ENCODE assay signal across 15 cellular contexts in the genomic region with DNA sequence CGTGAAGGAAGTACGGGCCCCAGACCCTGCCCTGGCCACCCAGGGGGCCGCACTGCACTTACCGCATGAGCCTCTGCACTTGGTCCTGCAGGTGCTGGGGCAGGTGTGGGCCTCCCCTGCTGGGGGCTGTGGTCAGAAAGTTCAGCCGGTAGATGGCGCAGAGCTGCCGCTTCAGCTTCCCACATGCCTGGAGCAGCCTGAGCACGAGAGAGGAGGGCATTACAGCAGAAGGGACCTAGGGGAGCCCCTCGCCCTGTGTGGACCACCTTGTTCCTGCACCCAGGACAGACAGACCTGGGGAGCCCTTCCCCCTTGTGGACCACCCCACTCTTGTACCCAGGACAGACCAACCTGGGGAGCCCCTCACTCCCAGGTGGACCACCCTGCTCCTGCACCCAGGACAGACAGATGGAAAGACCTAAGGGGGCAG. TPM values are rescaled to one million over a fixed set of nuclear protein-coding genes. Genes with fewer than 3 reads are reported as not detected.
DNase-seq lines count a peak whose midpoint lies in the region; ATAC-seq and TF ChIP-seq lines count a peak whose summit lies in the region.
"Had no signal": no experiment of that assay in that cellular context is flagged by ENCODE, and none has a peak within 500 bp of the region (broad histone marks: within the 10 kb centered on the region; RNA-seq: fewer than 3 reads in every experiment).

No MANE protein-coding gene starts in this region.

- no peak overlapping the region for H2BK15ac ChIP-seq in H9 (ENCODE audit: low read depth, low read length)

- 0 out of 2 replicates have a peak, but pooled peaks cover 5% of the 10 kb centered on the region for H3F3A ChIP-seq in SU-DHL-6 (ENCODE audit: insufficient read depth)

- H3K9me3 ChIP-seq in H9 (ENCODE audit: control insufficient read depth, low read depth, low read length) (no peaks in the 10 kb centered on the region), SU-DHL-6 (ENCODE audit: insufficient read depth, low read length) (no peaks in the 10 kb centered on the region), mammary epithelial cell (replicated peaks; ENCODE audit: insufficient read depth, low read length) (no peaks in the 10 kb centered on the region)
- no peaks in the 10 kb centered on the region for H3K9me3 ChIP-seq in CD4-positive, alpha-beta T cell (ENCODE audit: control insufficient read depth, low read length)
- H3K9me3 ChIP-seq: esophagus muscularis mucosa, psoas muscle had no signal

- no peaks in the 10 kb centered on the region for H3K23me2 ChIP-seq in H9 (ENCODE audit: insufficient read length, low read depth, low read length, poor library complexity, severe bottlenecking)

- H2BK12ac ChIP-seq in H9 (ENCODE audit: insufficient read length, low read depth, low read length), result no peak overlapping the region

- H2BK5ac ChIP-seq in H9 (ENCODE audit: insufficient read length, low read length), result no peak overlapping the region

- in situ Hi-C loops in mammary epithelial cell (cut with MboI; ENCODE audit: low sequenced_read_pairs in 2 of 2), result no loop called here

- H3K36me3 ChIP-seq in SU-DHL-6 (ENCODE audit: low read length), result no peaks in the 10 kb centered on the region
- no peaks in the 10 kb centered on the region for H3K36me3 ChIP-seq in kidney epithelial cell (ENCODE audit: control insufficient read depth, insufficient read depth, low read length)
- no peaks in the 10 kb centered on the region for H3K36me3 ChIP-seq in mammary epithelial cell (ENCODE audit: insufficient read depth, low read length)

- no peak overlapping the region; a peak in 1 of 7 replicates for H3K27ac Mint-ChIP-seq in H9
- H3K27ac Mint-ChIP-seq in CD4-positive, alpha-beta T cell, result no peak overlapping the region

- no peak overlapping the region for H4K8ac ChIP-seq in H9 (replicated peaks; ENCODE audit: insufficient read length, low read depth, low read length)

- no peak overlapping the region for H3K4me3 ChIP-seq in SU-DHL-6 (ENCODE audit: insufficient read depth, low read length, poor library complexity, severe bottlenecking)
- no peak overlapping the region for H3K4me3 ChIP-seq in kidney epithelial cell (ENCODE audit: low read depth, low read length)
- no peak overlapping the region for H3K4me3 ChIP-seq in mammary epithelial cell (replicated peaks in 1 of 3; ENCODE audit: insufficient read depth in 1 of 3, low read depth in 2 of 3, low read length in 3 of 3)
- H3K4me3 ChIP-seq: esophagus muscularis mucosa, psoas muscle had no signal

- no peaks in the 10 kb centered on the region for H3K9me2 ChIP-seq in SU-DHL-6 (replicated peaks; ENCODE audit: insufficient read depth, low read length)

- no peak overlapping the region for H3K14ac ChIP-seq in H9 (ENCODE audit: insufficient read depth, low read length)

- DNase-seq in COLO668 (lab: John Stamatoyannopoulos, UW; ENCODE audit: unreplicated experiment) (peak; percentile 45), H9 (peak; percentile 85), kidney epithelial cell (ENCODE audit: low read depth) (no peak), mammary epithelial cell (no peak), MV-4-11 (lab: John Stamatoyannopoulos, UW) (no peak), hippocampal formation (lab: John Stamatoyannopoulos, UW) (no peak)
- DNase-seq in CD4-positive, alpha-beta T cell, result no peak
- DNase-seq: activated CD4-positive, alpha-beta T cell treated with anti-CD3 and anti-CD28 coated beads, Interleukin-2, amount 50 U/mL, for 4 hours; activated gamma-delta T cell; C1 segment of cervical spinal cord; psoas muscle; stimulated activated CD4-positive, alpha-beta T cell treated with anti-CD3 and anti-CD28 coated beads, Interleukin-4, amount 100 ng/mL, for 1 hour; stimulated activated naive CD4-positive, alpha-beta T cell had no signal

- no peaks in the 10 kb centered on the region for H3K4me1 ChIP-seq in H9 (ENCODE audit: insufficient read depth, low read length)
- H3K4me1 ChIP-seq in mammary epithelial cell (ENCODE audit: insufficient read depth, low read length), result no peaks in the 10 kb centered on the region
- H3K4me1 ChIP-seq: esophagus muscularis mucosa, psoas muscle had no signal

- H3K79me1 ChIP-seq in H9 (ENCODE audit: insufficient read depth, low read depth, low read length, poor library complexity, severe bottlenecking), result no peaks in the 10 kb centered on the region

- H3K9ac ChIP-seq in H9 (ENCODE audit: extremely low read depth, insufficient read length, low read length) (no peak overlapping the region), SU-DHL-6 (ENCODE audit: low read length) (no peak overlapping the region), mammary epithelial cell (ENCODE audit: insufficient read depth, low read length) (no peak overlapping the region)

- H3K56ac ChIP-seq in H9 (ENCODE audit: insufficient read length, low read depth, low read length), result no peak overlapping the region

- TF ChIP-seq CTCF in H9 (conservative IDR thresholded peaks at IDR 0.05) (peak; percentile 75), SU-DHL-6 (IDR thresholded peaks at IDR 0.05; ENCODE audit: insufficient read depth, low read length, poor library complexity, severe bottlenecking) (peak; percentile 48), kidney epithelial cell (IDR thresholded peaks at IDR 0.05; ENCODE audit: insufficient read depth, low read length, poor library complexity, severe bottlenecking) (peak; percentile 49), mammary epithelial cell (conservative IDR thresholded peaks at IDR 0.05 in 1 of 2, IDR thresholded peaks at IDR 0.05 in 1 of 2; ENCODE audit: extremely low read depth in 1 of 2, insufficient read depth in 1 of 2, low read depth in 1 of 2, low read length in 2 of 2) (peak in 1 of 2 donors; percentile 11)
- no peak for TF ChIP-seq CTCF in CD4-positive, alpha-beta T cell (IDR thresholded peaks at IDR 0.05)

- H3K27ac ChIP-seq in H9 (ENCODE audit: insufficient read length, low read depth, low read length) (no peak overlapping the region), SU-DHL-6 (ENCODE audit: low read depth, low read length) (no peak overlapping the region), mammary epithelial cell (ENCODE audit: insufficient read depth, low read depth, low read length) (no peak overlapping the region)
- no peak overlapping the region for H3K27ac ChIP-seq in CD4-positive, alpha-beta T cell (ENCODE audit: low read depth, low read length)
- H3K27ac ChIP-seq: esophagus muscularis mucosa, psoas muscle had no signal

- H3K4ac ChIP-seq in H9 (ENCODE audit: low read depth, low read length), result no peak overlapping the region

- H2BK20ac ChIP-seq in H9 (ENCODE audit: low read depth, low read length, poor library complexity, severe bottlenecking), result no peak overlapping the region

- CTCF ChIA-PET in CD4-positive, alpha-beta T cell (lab: Charles Lee), result no interaction called here
- CTCF ChIA-PET in mammary epithelial cell (lab: Charles Lee; ENCODE audit: low non-redundant PET), result no interaction called here

- peaks cover 2% of the 10 kb centered on the region in 2 experiments; a peak in 2 of 4 replicates for H3K4me1 Mint-ChIP-seq in H9
- H3K4me1 Mint-ChIP-seq in CD4-positive, alpha-beta T cell (ENCODE audit: low read depth), result no peaks in the 10 kb centered on the region

- H3K27me3 ChIP-seq in H9 (ENCODE audit: insufficient read depth, low read length) (no peaks in the 10 kb centered on the region), SU-DHL-6 (ENCODE audit: low read length) (no peaks in the 10 kb centered on the region), kidney epithelial cell (ENCODE audit: control insufficient read depth, insufficient read depth, low read length) (no peaks in the 10 kb centered on the region), mammary epithelial cell (ENCODE audit: insufficient read depth, low read length) (no peaks in the 10 kb centered on the region)
- no peaks in the 10 kb centered on the region for H3K27me3 ChIP-seq in CD4-positive, alpha-beta T cell (ENCODE audit: control insufficient read depth, insufficient read depth, low read length)
- H3K27me3 ChIP-seq: esophagus muscularis mucosa had no signal

- no peak overlapping the region for H2BK120ac ChIP-seq in H9 (ENCODE audit: low read depth, low read length, poor library complexity, severe bottlenecking)

- H4K20me1 ChIP-seq in H9 (ENCODE audit: control insufficient read depth, insufficient read depth, insufficient read length) (no peaks in the 10 kb centered on the region), SU-DHL-6 (ENCODE audit: low read depth, low read length) (no peaks in the 10 kb centered on the region), mammary epithelial cell (ENCODE audit: insufficient read depth, low read length) (no peaks in the 10 kb centered on the region)

- no peaks in the 10 kb centered on the region for H3K79me2 ChIP-seq in H9 (ENCODE audit: insufficient read depth, low read length)
- no peaks in the 10 kb centered on the region for H3K79me2 ChIP-seq in SU-DHL-6 (ENCODE audit: insufficient read depth, low read length)
- H3K79me2 ChIP-seq in mammary epithelial cell (ENCODE audit: insufficient read depth, low read length), result no peaks in the 10 kb centered on the region

- H3T11ph ChIP-seq in H9 (ENCODE audit: low read length), result no peak overlapping the region

- H4K5ac ChIP-seq in H9 (ENCODE audit: insufficient read length, low read depth, low read length), result no peak overlapping the region

- intact Hi-C loops in CD4-positive, alpha-beta T cell (cut with DNase I, micrococcal nuclease), result no loop called here
- intact Hi-C loops in mammary epithelial cell (cut with micrococcal nuclease), result loop anchor here (2.0 kb wide), 1 partner anchor 43 kb away; no protein-coding TSS in a partner anchor

- H3K9me3 Mint-ChIP-seq in H9, result no peaks in the 10 kb centered on the region
- no peaks in the 10 kb centered on the region for H3K9me3 Mint-ChIP-seq in CD4-positive, alpha-beta T cell

- H3K23ac ChIP-seq in H9 (ENCODE audit: insufficient read length, low read depth, low read length), result no peak overlapping the region

- H2AFZ ChIP-seq in H9 (ENCODE audit: low read length) (no peak overlapping the region), SU-DHL-6 (ENCODE audit: low read depth, low read length, severe bottlenecking) (no peak overlapping the region), mammary epithelial cell (ENCODE audit: low read depth, low read length) (no peak overlapping the region)

- POLR2A ChIA-PET in CD4-positive, alpha-beta T cell (lab: Charles Lee), result no interaction called here

- dilution Hi-C loops in mammary epithelial cell (cut with HindIII; ENCODE audit: low sequenced_read_pairs), result no loop called here

- no CpG with 5 or more reads among the region's 9 CpGs for WGBS in H9 (ENCODE audit: extremely low coverage, insufficient read length, low lambda C conversion rate)
- WGBS in mammary epithelial cell (ENCODE audit: low coverage, missing lambda C conversion rate), result 97% methylated on average over 4 of the region's 9 CpGs

- no peak overlapping the region for H3K18ac ChIP-seq in H9 (ENCODE audit: insufficient read length, low read depth, low read length)

- H3K27me3 Mint-ChIP-seq in H9 (ENCODE audit: low read depth), result no peaks in the 10 kb centered on the region
- H3K27me3 Mint-ChIP-seq in CD4-positive, alpha-beta T cell, result no peaks in the 10 kb centered on the region

- no peak overlapping the region for H3K4me3 Mint-ChIP-seq in H9
- no peak overlapping the region for H3K4me3 Mint-ChIP-seq in CD4-positive, alpha-beta T cell

- H3K4me2 ChIP-seq in H9 (ENCODE audit: insufficient read depth, insufficient read length, low read length) (no peak overlapping the region), SU-DHL-6 (ENCODE audit: low read depth, low read length, poor library complexity, severe bottlenecking) (no peak overlapping the region), mammary epithelial cell (ENCODE audit: insufficient read depth, low read depth, low read length) (no peak overlapping the region)

- ATAC-seq in CD4-positive, alpha-beta T cell (ENCODE audit: poor library complexity), result no peak
- ATAC-seq: psoas muscle had no signal

- peaks cover 0 to 12% (median 4%) of the 10 kb centered on the region in 3 experiments; a peak in 3 of 7 replicates for H3K36me3 Mint-ChIP-seq in H9 (ENCODE audit: insufficient read depth in 1 of 3, low read depth in 3 of 3)
- peaks cover 69% of the 10 kb centered on the region for H3K36me3 Mint-ChIP-seq in CD4-positive, alpha-beta T cell (ENCODE audit: low read depth)

- no peak overlapping the region for H2AK5ac ChIP-seq in H9 (ENCODE audit: insufficient read length, low read length)

- no peak overlapping the region for H4K91ac ChIP-seq in H9 (ENCODE audit: insufficient read length, low read depth, low read length)

- BruUV-seq in mammary epithelial cell (replicated peaks; lab: Mats Ljungman, UMichigan), result no TSS peak

RNA-seq across cellular contexts. Expression of gene PYROXD2, which starts 8.7 kb away (rescaled TPM):
- total RNA-seq in H9 (2021) (2.1 and 5.3 TPM in 2 replicates), kidney epithelial cell (5.8 and 5.9 TPM in 2 replicates), mammary epithelial cell (10 to 100 TPM in 1 of 2 donors, 1 to 10 TPM in 1; 8.3 to 10.2 TPM)
- 1 to 10 TPM; 8.5 to 9.8 TPM for total RNA-seq in CD4-positive, alpha-beta T cell
- polyA plus RNA-seq in mammary epithelial cell, result 11.0 TPM
- 1.4 TPM for polyA minus RNA-seq in mammary epithelial cell

RNA-seq across cellular contexts. Expression of gene HPS1, which starts 23.0 kb away (rescaled TPM):
- total RNA-seq in H9 (2021) (46.8 and 47.4 TPM in 2 replicates), kidney epithelial cell (64.0 and 75.4 TPM in 2 replicates), mammary epithelial cell (10 to 100 TPM; 37.3 to 54.6 TPM)
- total RNA-seq in CD4-positive, alpha-beta T cell, result 10 to 100 TPM; 49.8 to 50.5 TPM
- polyA plus RNA-seq in mammary epithelial cell, result 44.5 TPM
- polyA minus RNA-seq in mammary epithelial cell, result 51.3 TPM

Comparison
In these comparisons a context has a peak if more than half of its experiments do, and no peak if none do; other contexts are left out.
1. DNase-seq: peak in COLO668 (single experiment) and H9 (single experiment); none in kidney epithelial cell (single experiment), CD4-positive, alpha-beta T cell (0 of 10), mammary epithelial cell (single experiment), MV-4-11 (single experiment) and hippocampal formation (0 of 2).